Comparison of ENCODE assay signal across 8 cellular contexts in the genomic region with DNA sequence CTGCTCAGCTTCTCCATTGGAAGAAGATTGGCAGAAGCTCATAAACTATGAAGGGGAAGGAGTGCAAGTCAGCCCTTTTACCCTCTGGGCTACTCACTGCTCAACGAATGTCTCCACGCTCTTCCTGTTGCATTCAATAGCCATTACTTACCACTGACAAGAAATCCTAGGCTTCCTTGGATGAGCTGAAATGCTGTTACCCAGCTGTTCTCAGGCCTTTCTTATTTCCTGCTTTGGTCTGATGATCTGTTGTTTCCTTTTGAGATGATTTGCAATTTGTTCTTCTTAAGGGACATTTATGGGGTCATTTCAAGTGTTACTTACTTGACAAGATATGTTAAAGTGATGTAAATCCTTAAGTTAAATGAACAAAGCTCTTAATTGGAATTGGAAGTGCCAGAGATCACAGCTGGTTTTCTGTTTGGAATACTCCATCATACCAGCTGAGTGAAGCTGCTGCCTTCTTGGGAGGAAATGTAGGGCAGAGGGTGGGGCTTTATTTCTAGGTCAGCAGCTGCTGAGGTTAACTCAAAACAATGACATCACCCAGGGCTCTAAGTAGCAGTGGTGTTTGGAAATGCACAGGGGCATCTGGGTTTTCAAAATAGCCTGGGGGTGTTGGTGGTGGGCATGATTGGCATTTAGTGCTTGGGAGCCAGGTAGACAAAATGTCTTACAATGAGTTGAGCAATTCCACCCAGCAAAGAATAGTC.
A peak's percentile ranks its signal among the peaks of the same experiment; 100 is the strongest.
DNase-seq lines count a peak whose midpoint lies in the region; ATAC-seq and TF ChIP-seq lines count a peak whose summit lies in the region.

No MANE protein-coding gene starts in this region.

- no peak overlapping the region for H3K4me3 Mint-ChIP-seq in nephron progenitor cell

- TF ChIP-seq CTCF in nephron progenitor cell (IDR thresholded peaks at IDR 0.05), result no peak

- DNase-seq in Daoy (ENCODE audit: low read depth), result peak; percentile 61
- DNase-seq in T-helper 2 cell, result peak in 3 of 5 experiments; percentile 7 to 79 (median 76)
- DNase-seq in epidermal melanocyte (ENCODE audit: insufficient read length, low spot score), result peak; percentile 54
- no peak for DNase-seq in nephron progenitor cell
- DNase-seq in HPDE6-E6E7 (ENCODE audit: extremely low spot score), result no peak
- no peak for DNase-seq in COR-L47 (lab: John Stamatoyannopoulos, UW)

- ATAC-seq in GM18861 (IDR thresholded peaks at IDR 0.05; ENCODE audit: unreplicated experiment), result no peak
- no peak for ATAC-seq in GM21737 (IDR thresholded peaks at IDR 0.05; ENCODE audit: unreplicated experiment)

- peaks cover 19% of the 10 kb centered on the region for H3K4me1 Mint-ChIP-seq in nephron progenitor cell

- H3K27ac Mint-ChIP-seq in nephron progenitor cell, result peak overlapping the region; percentile 66

- H3K36me3 Mint-ChIP-seq in nephron progenitor cell (ENCODE audit: low read depth), result no peaks in the 10 kb centered on the region

- peaks cover 14% of the 10 kb centered on the region for H3K27me3 Mint-ChIP-seq in nephron progenitor cell (ENCODE audit: low read depth, poor library complexity)

- no peaks in the 10 kb centered on the region for H3K9me3 Mint-ChIP-seq in nephron progenitor cell

Comparison
In these comparisons a context has a peak if more than half of its experiments do, and no peak if none do; other contexts are left out.
1. DNase-seq: peak in Daoy (single experiment), T-helper 2 cell (3 of 5) and epidermal melanocyte (single experiment); none in nephron progenitor cell (single experiment), HPDE6-E6E7 (single experiment) and COR-L47 (single experiment).